ENCODE assay signal across 15 cellular contexts in the genomic region with DNA sequence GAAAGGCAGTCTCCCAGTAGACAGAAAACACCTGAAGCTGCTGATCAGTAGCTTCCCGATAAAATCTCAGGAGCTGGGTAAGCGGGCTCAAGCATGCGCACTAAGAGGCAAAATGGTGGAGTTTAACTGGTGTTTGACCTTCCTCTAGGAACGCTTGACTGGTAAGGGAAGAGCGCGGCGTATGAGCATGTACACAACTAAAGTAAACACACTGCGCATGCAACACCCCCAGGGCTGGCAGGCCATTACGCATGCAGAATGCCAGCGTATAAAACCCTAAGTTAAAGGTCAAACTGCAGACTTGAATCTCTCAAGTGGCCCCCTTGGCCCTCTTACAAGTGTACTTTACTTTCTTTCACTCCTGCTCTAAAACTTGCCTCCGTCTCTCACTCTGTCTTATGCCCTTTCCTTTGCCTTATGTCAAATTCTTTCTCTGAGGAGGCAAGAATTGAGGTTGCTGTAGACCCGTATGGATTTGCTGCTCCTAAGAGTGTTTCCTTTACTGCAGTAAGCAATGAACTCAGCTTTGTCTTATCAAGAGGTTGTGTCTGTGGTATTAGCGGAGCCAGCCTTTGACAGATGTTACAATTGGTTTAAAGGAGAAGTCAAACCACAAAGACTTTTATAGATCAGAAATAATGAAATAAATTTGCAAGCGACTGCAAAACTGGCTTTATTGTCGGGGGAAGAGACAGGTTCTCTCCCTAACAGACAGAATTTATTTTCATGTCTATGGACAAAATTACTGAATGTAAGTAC.
A peak's percentile ranks its signal among the peaks of the same experiment; 100 is the strongest.
DNase-seq lines count a peak whose midpoint lies in the region; ATAC-seq and TF ChIP-seq lines count a peak whose summit lies in the region.
"Had no signal": no experiment of that assay in that cellular context is flagged by ENCODE, and none has a peak within 500 bp of the region (broad histone marks: within the 10 kb centered on the region; RNA-seq: fewer than 3 reads in every experiment).

No MANE protein-coding gene starts in this region.

- H3K36me3 ChIP-seq in breast epithelium = no peaks in the 10 kb centered on the region
- H3K36me3 ChIP-seq: stomach had no signal

- POLR2A ChIA-PET in MCF 10A (lab: Yijun Ruan, JAX) = interaction anchor here (0.7 kb wide), 1 partner anchor 130 kb away, joined by 3 read pairs; no protein-coding TSS in a partner anchor

- no peaks in the 10 kb centered on the region for H3K9me3 ChIP-seq in breast epithelium

- no peaks in the 10 kb centered on the region for H3K27me3 ChIP-seq in breast epithelium
- H3K27me3 ChIP-seq: stomach had no signal

- no peak overlapping the region for H3K4me3 ChIP-seq in breast epithelium
- H3K4me3 ChIP-seq: skin epidermis, stomach had no signal

- TF ChIP-seq POLR2A in breast epithelium (IDR thresholded peaks at IDR 0.05) = no peak

- H3K4me1 Mint-ChIP-seq in MCF 10A (ENCODE audit: insufficient read depth, unreplicated experiment) = peaks cover 16% of the 10 kb centered on the region
- H3K4me1 Mint-ChIP-seq: activated naive CD4-positive, alpha-beta T cell treated with anti-CD3 and anti-CD28 coated beads, Interleukin-2, amount 10 ng/mL, durations not matched to agents 7 days and 5 days; naive thymus-derived CD8-positive, alpha-beta T cell had no signal

- H3K9me3 Mint-ChIP-seq in MCF 10A (ENCODE audit: unreplicated experiment) = no peaks in the 10 kb centered on the region
- H3K9me3 Mint-ChIP-seq: activated naive CD4-positive, alpha-beta T cell treated with anti-CD3 and anti-CD28 coated beads, Interleukin-2, amount 10 ng/mL, durations not matched to agents 7 days and 5 days had no signal

- DNase-seq in MCF 10A (ENCODE audit: unreplicated experiment) = no peak
- DNase-seq in breast epithelium (ENCODE audit: low spot score in 2 of 2) = no peak
- DNase-seq in amniotic epithelial cell (ENCODE audit: low read depth) = peak; percentile 59
- DNase-seq in left colon = peak in 1 of 2 donors; percentile 5
- DNase-seq in NCI-H1930 (lab: John Stamatoyannopoulos, UW) = no peak
- DNase-seq in T-helper 9 cell = no peak
- DNase-seq: activated B cell treated with CpG ODN at 0.5 μM for 24 hours; activated naive CD4-positive, alpha-beta T cell treated with anti-CD3 and anti-CD28 coated beads, Interleukin-2, amount 10 ng/mL, durations not matched to agents 7 days and 5 days; naive thymus-derived CD8-positive, alpha-beta T cell; stomach had no signal

- H3K36me3 Mint-ChIP-seq in MCF 10A (ENCODE audit: insufficient read depth, unreplicated experiment) = no peaks in the 10 kb centered on the region
- H3K36me3 Mint-ChIP-seq: activated naive CD4-positive, alpha-beta T cell treated with anti-CD3 and anti-CD28 coated beads, Interleukin-2, amount 10 ng/mL, durations not matched to agents 7 days and 5 days; naive thymus-derived CD8-positive, alpha-beta T cell had no signal

- H3K27ac ChIP-seq in breast epithelium = no peak overlapping the region
- H3K27ac ChIP-seq: skin epidermis, stomach had no signal

- ATAC-seq in left colon (peak; percentile 40), HG02623 (IDR thresholded peaks at IDR 0.05; ENCODE audit: unreplicated experiment) (no peak), GM19023 (IDR thresholded peaks at IDR 0.05; ENCODE audit: unreplicated experiment) (no peak)
- ATAC-seq: HCT116; left lobe of liver; naive thymus-derived CD8-positive, alpha-beta T cell had no signal

- peak overlapping the region; percentile 37 for H3K27ac Mint-ChIP-seq in MCF 10A (ENCODE audit: low read depth, unreplicated experiment)
- H3K27ac Mint-ChIP-seq: activated B cell treated with CpG ODN at 0.5 μM for 24 hours; activated naive CD4-positive, alpha-beta T cell treated with anti-CD3 and anti-CD28 coated beads, Interleukin-2, amount 10 ng/mL, durations not matched to agents 7 days and 5 days; naive thymus-derived CD8-positive, alpha-beta T cell had no signal

- TF ChIP-seq CTCF in MCF 10A (IDR thresholded peaks at IDR 0.05; ENCODE audit: unreplicated experiment) = no peak
- TF ChIP-seq CTCF in breast epithelium (IDR thresholded peaks at IDR 0.05) = no peak

- no TSS peak for BruUV-seq in MCF 10A (replicated peaks; lab: Mats Ljungman, UMichigan)

- intact Hi-C loops in MCF 10A (cut with micrococcal nuclease) (no loop called here), breast epithelium (cut with DNase I; ENCODE audit: low total_unique reads) (no loop called here), left colon (cut with DNase I, micrococcal nuclease) (no loop called here)

- no peaks in the 10 kb centered on the region for H3K27me3 Mint-ChIP-seq in MCF 10A (ENCODE audit: insufficient read depth, unreplicated experiment)

- H3K4me3 Mint-ChIP-seq in MCF 10A (ENCODE audit: unreplicated experiment) = no peak overlapping the region
- H3K4me3 Mint-ChIP-seq: activated B cell treated with CpG ODN at 0.5 μM for 24 hours; activated naive CD4-positive, alpha-beta T cell treated with anti-CD3 and anti-CD28 coated beads, Interleukin-2, amount 10 ng/mL, durations not matched to agents 7 days and 5 days; naive thymus-derived CD8-positive, alpha-beta T cell had no signal

- CTCF ChIA-PET in MCF 10A (lab: Yijun Ruan, JAX) = interaction anchor here (0.6 to 1.4 kb wide), 3 partner anchors 61 to 692 kb away, joined by 3 to 5 read pairs (median 3); no protein-coding TSS in a partner anchor

- no peaks in the 10 kb centered on the region for H3K4me1 ChIP-seq in breast epithelium
- H3K4me1 ChIP-seq: stomach had no signal
